Comparison of ENCODE assay signal across 18 cellular contexts in genomic region chr7:124723012-124723411, GRCh38. TPM values are rescaled to one million over a fixed set of nuclear protein-coding genes. Genes with fewer than 3 reads are reported as not detected.
DNase-seq lines count a peak whose midpoint lies in the region; ATAC-seq and TF ChIP-seq lines count a peak whose summit lies in the region.
"Had no signal": no experiment of that assay in that cellular context is flagged by ENCODE, and none has a peak within 500 bp of the region (broad histone marks: within the 10 kb centered on the region; RNA-seq: fewer than 3 reads in every experiment).

No MANE protein-coding gene starts in this region.

- H3K4me3 ChIP-seq in fibroblast of mammary gland (ENCODE audit: control insufficient read depth, low read depth, low read length): no peak overlapping the region
- H3K4me3 ChIP-seq: pancreas had no signal

- no peaks in the 10 kb centered on the region for H3K9me3 Mint-ChIP-seq in activated T-cell treated with anti-CD3 and anti-CD28 coated beads, Interleukin-2, amount 50 U/mL, for 24 hours
- H3K9me3 Mint-ChIP-seq: activated CD4-positive, alpha-beta memory T cell treated with anti-CD3 and anti-CD28 coated beads for 36 hours; dendritic cell treated with granulocyte-macrophage colony-stimulating factor and Interleukin-4, amounts not matched to agents 40 ng/mL and 50 ng/mL, for 4 days; stimulated activated naive B cell treated with anti-CD40 and anti-IgM and Interleukin-4, amounts not matched to agents 10 μg/mL and 1 μg/mL and 100 μg/mL, for 72 hours had no signal

- DNase-seq in H4 (ENCODE audit: low spot score): peak; percentile 49
- peak; percentile 25 to 57 for DNase-seq in SW 1271 (lab: John Stamatoyannopoulos, UW)
- peak; percentile 27 for DNase-seq in fibroblast of mammary gland (ENCODE audit: low read depth)
- DNase-seq in pulmonary artery endothelial cell (ENCODE audit: low read depth, low spot score): peak; percentile 17
- DNase-seq in AG20443 (ENCODE audit: low spot score): no peak
- DNase-seq in activated T-cell treated with anti-CD3 and anti-CD28 coated beads, Interleukin-2, amount 50 U/mL, for 24 hours: no peak
- no peak for DNase-seq in left cardiac atrium
- no peak for DNase-seq in NCI-H345 treated with DMSO at 0.1 percent for 48 hours (lab: John Stamatoyannopoulos, UW; ENCODE audit: unreplicated experiment)
- DNase-seq: activated CD4-positive, alpha-beta memory T cell treated with anti-CD3 and anti-CD28 coated beads for 36 hours; activated naive CD4-positive, alpha-beta T cell; CD4-positive, alpha-beta memory T cell; head of caudate nucleus; NCI-H146; pancreas; stimulated activated CD4-positive, alpha-beta T cell treated with anti-CD3 and anti-CD28 coated beads, Interleukin-2, amount 100 ng/mL, for 24 hours; stimulated activated naive B cell treated with anti-CD40 and anti-IgM and Interleukin-4, amounts not matched to agents 10 μg/mL and 1 μg/mL and 100 μg/mL, for 72 hours had no signal

- no peak for ATAC-seq in left cardiac atrium
- ATAC-seq: pancreas; stimulated activated naive B cell treated with anti-CD40 and anti-IgM and Interleukin-4, amounts not matched to agents 10 μg/mL and 1 μg/mL and 100 μg/mL, for 72 hours had no signal

- no peaks in the 10 kb centered on the region for H3K4me1 Mint-ChIP-seq in activated T-cell treated with anti-CD3 and anti-CD28 coated beads, Interleukin-2, amount 50 U/mL, for 24 hours (ENCODE audit: low read depth)
- H3K4me1 Mint-ChIP-seq: CD4-positive, alpha-beta memory T cell; stimulated activated naive B cell treated with anti-CD40 and anti-IgM and Interleukin-4, amounts not matched to agents 10 μg/mL and 1 μg/mL and 100 μg/mL, for 72 hours had no signal

- TF ChIP-seq CTCF in fibroblast of mammary gland (conservative IDR thresholded peaks at IDR 0.05; ENCODE audit: control insufficient read depth, insufficient read depth, low read depth, low read length): no peak

- H3K27ac Mint-ChIP-seq in activated T-cell treated with anti-CD3 and anti-CD28 coated beads, Interleukin-2, amount 50 U/mL, for 24 hours: no peak overlapping the region
- H3K27ac Mint-ChIP-seq: activated CD4-positive, alpha-beta memory T cell treated with anti-CD3 and anti-CD28 coated beads for 36 hours; CD4-positive, alpha-beta memory T cell; dendritic cell treated with granulocyte-macrophage colony-stimulating factor and Interleukin-4, amounts not matched to agents 40 ng/mL and 50 ng/mL, for 4 days; stimulated activated naive B cell treated with anti-CD40 and anti-IgM and Interleukin-4, amounts not matched to agents 10 μg/mL and 1 μg/mL and 100 μg/mL, for 72 hours had no signal

- no peak overlapping the region for H3K4me3 Mint-ChIP-seq in activated T-cell treated with anti-CD3 and anti-CD28 coated beads, Interleukin-2, amount 50 U/mL, for 24 hours
- H3K4me3 Mint-ChIP-seq: activated CD4-positive, alpha-beta memory T cell treated with anti-CD3 and anti-CD28 coated beads for 36 hours; CD4-positive, alpha-beta memory T cell; dendritic cell treated with granulocyte-macrophage colony-stimulating factor and Interleukin-4, amounts not matched to agents 40 ng/mL and 50 ng/mL, for 4 days; stimulated activated naive B cell treated with anti-CD40 and anti-IgM and Interleukin-4, amounts not matched to agents 10 μg/mL and 1 μg/mL and 100 μg/mL, for 72 hours had no signal

- no peaks in the 10 kb centered on the region for H3K27me3 Mint-ChIP-seq in activated T-cell treated with anti-CD3 and anti-CD28 coated beads, Interleukin-2, amount 50 U/mL, for 24 hours
- H3K27me3 Mint-ChIP-seq: activated CD4-positive, alpha-beta memory T cell treated with anti-CD3 and anti-CD28 coated beads for 36 hours; dendritic cell treated with granulocyte-macrophage colony-stimulating factor and Interleukin-4, amounts not matched to agents 40 ng/mL and 50 ng/mL, for 4 days; stimulated activated naive B cell treated with anti-CD40 and anti-IgM and Interleukin-4, amounts not matched to agents 10 μg/mL and 1 μg/mL and 100 μg/mL, for 72 hours had no signal

- intact Hi-C loops in left cardiac atrium (cut with DNase I): no loop called here

- no peaks in the 10 kb centered on the region for H3K36me3 Mint-ChIP-seq in activated T-cell treated with anti-CD3 and anti-CD28 coated beads, Interleukin-2, amount 50 U/mL, for 24 hours (ENCODE audit: low read depth)
- H3K36me3 Mint-ChIP-seq: activated CD4-positive, alpha-beta memory T cell treated with anti-CD3 and anti-CD28 coated beads for 36 hours; CD4-positive, alpha-beta memory T cell; stimulated activated naive B cell treated with anti-CD40 and anti-IgM and Interleukin-4, amounts not matched to agents 10 μg/mL and 1 μg/mL and 100 μg/mL, for 72 hours had no signal

RNA-seq across cellular contexts. Expression of gene GPR37, which starts 42.6 kb away (rescaled TPM):
- 0.95 and 2.1 TPM in 2 replicates for total RNA-seq in H4 (2014; rRNA removed; shearing (Covaris generic))
- total RNA-seq in pulmonary artery endothelial cell: 1.7 and 8.1 TPM in 2 replicates
- under 1 TPM; 0.24 to 0.32 TPM for total RNA-seq in left cardiac atrium
- total RNA-seq: CD4-positive, alpha-beta memory T cell; T-helper 1 cell treated with Interleukin-12 subunit alpha and Interleukin-12 subunit beta and Interleukin-4 antibody, amounts not matched to agents 30 ng/mL and 1 ng/mL, for 36 hours had no signal

Comparison
In these comparisons a context has a peak if more than half of its experiments do, and no peak if none do; other contexts are left out.
1. DNase-seq: peak in H4 (single experiment), SW 1271 (2 of 2), fibroblast of mammary gland (single experiment) and pulmonary artery endothelial cell (single experiment); none in AG20443 (single experiment), activated T-cell treated with anti-CD3 and anti-CD28 coated beads, Interleukin-2, amount 50 U/mL, for 24 hours (single experiment), left cardiac atrium (single experiment) and NCI-H345 treated with DMSO at 0.1 percent for 48 hours (single experiment).